In genomic region chr19:43675269-43675879, GRCh38 we compare ENCODE assay signal across 1 cellular context.
TF ChIP-seq lines count a peak whose summit lies in the region.

No MANE protein-coding gene starts in this region.

TF ChIP-seq in HEK293, 187 proteins besides CTCF, POLR2A, EP300 and RAD21 (continued from another document and continues in another):
- TF ChIP-seq ZNF518A (tag by site-specific recombination; conservative IDR thresholded peaks at IDR 0.05; ENCODE audit: low read depth) = no peak
- no peak for TF ChIP-seq ZEB2 (tag by site-specific recombination; IDR thresholded peaks at IDR 0.05)
- TF ChIP-seq ZNF521 (tag by site-specific recombination; IDR thresholded peaks at IDR 0.05) = no peak
- no peak for TF ChIP-seq BCL11B (tag by site-specific recombination; IDR thresholded peaks at IDR 0.05; ENCODE audit: low read depth)
- TF ChIP-seq BCL6B (tag by site-specific recombination; IDR thresholded peaks at IDR 0.05) = 0 out of 2 replicates have a peak, but pooled peaks have one; percentile 2
- TF ChIP-seq ZNF341 (tag by site-specific recombination; IDR thresholded peaks at IDR 0.05; ENCODE audit: low read depth) = no peak
- no peak for TF ChIP-seq ZNF274 (IDR thresholded peaks at IDR 0.05; ENCODE audit: low read length)
- no peak for TF ChIP-seq ZNF274 (tag by site-specific recombination; IDR thresholded peaks at IDR 0.05; ENCODE audit: borderline replicate concordance)
- TF ChIP-seq ZNF621 (tag by site-specific recombination; IDR thresholded peaks at IDR 0.05) = no peak
- no peak for TF ChIP-seq ZNF132 (tag by site-specific recombination; IDR thresholded peaks at IDR 0.05; ENCODE audit: borderline replicate concordance)
- no peak for TF ChIP-seq ZNF548 (tag by site-specific recombination; IDR thresholded peaks at IDR 0.05)
- no peak for TF ChIP-seq ZNF223 (tag by site-specific recombination; IDR thresholded peaks at IDR 0.05)
- no peak for TF ChIP-seq SP3 (tag by site-specific recombination; IDR thresholded peaks at IDR 0.05)
- TF ChIP-seq ZNF48 (tag by site-specific recombination; IDR thresholded peaks at IDR 0.05) = no peak
- TF ChIP-seq ZNF148 (tag by site-specific recombination; IDR thresholded peaks at IDR 0.05; ENCODE audit: borderline replicate concordance) = peak; percentile 49; the same call in 1 of the 2 replicates
- no peak for TF ChIP-seq ZNF26 (tag by site-specific recombination; IDR thresholded peaks at IDR 0.05)
- no peak for TF ChIP-seq ZNF391 (tag by site-specific recombination; IDR thresholded peaks at IDR 0.05; ENCODE audit: borderline replicate concordance, low read depth)
- TF ChIP-seq REPIN1 (tag by site-specific recombination; IDR thresholded peaks at IDR 0.05; ENCODE audit: low read depth) = no peak
- no peak for TF ChIP-seq ZNF585B (tag by site-specific recombination; IDR thresholded peaks at IDR 0.05)
- no peak for TF ChIP-seq KLF10 (tag by site-specific recombination; IDR thresholded peaks at IDR 0.05)
- peak; percentile 61 for TF ChIP-seq ZNF596 (tag by site-specific recombination; IDR thresholded peaks at IDR 0.05)
- TF ChIP-seq ZNF112 (tag by site-specific recombination; IDR thresholded peaks at IDR 0.05) = no peak
- no peak for TF ChIP-seq ZNF155 (tag by site-specific recombination; IDR thresholded peaks at IDR 0.05)
- no peak for TF ChIP-seq IKZF3 (tag by site-specific recombination; IDR thresholded peaks at IDR 0.05)
- no peak for TF ChIP-seq ZNF280D (tag by site-specific recombination; IDR thresholded peaks at IDR 0.05)
- TF ChIP-seq HOXA7 (CRISPR knock-in tag; IDR thresholded peaks at IDR 0.05; ENCODE audit: borderline replicate concordance) = no peak
- peak; percentile 86; the same call in 1 of the 2 replicates for TF ChIP-seq ZNF248 (tag by site-specific recombination; IDR thresholded peaks at IDR 0.05)
- TF ChIP-seq ZNF707 (tag by site-specific recombination; IDR thresholded peaks at IDR 0.05) = no peak
- TF ChIP-seq ATF2 (tag by site-specific recombination; IDR thresholded peaks at IDR 0.05; ENCODE audit: low read depth) = no peak
- TF ChIP-seq ZNF133 (tag by site-specific recombination; IDR thresholded peaks at IDR 0.05) = no peak
- TF ChIP-seq ZNF501 (tag by site-specific recombination; IDR thresholded peaks at IDR 0.05) = 0 out of 2 replicates have a peak, but pooled peaks have one; percentile 50
- TF ChIP-seq ZNF639 (tag by site-specific recombination; IDR thresholded peaks at IDR 0.05) = no peak; the same call in 1 of the 2 replicates
- no peak for TF ChIP-seq ZBTB44 (tag by site-specific recombination; IDR thresholded peaks at IDR 0.05)
- TF ChIP-seq ZNF600 (tag by site-specific recombination; IDR thresholded peaks at IDR 0.05) = no peak
- TF ChIP-seq ZNF658 (tag by site-specific recombination; IDR thresholded peaks at IDR 0.05) = no peak
- no peak for TF ChIP-seq FEZF1 (tag by site-specific recombination; IDR thresholded peaks at IDR 0.05)
- no peak for TF ChIP-seq ZNF202 (tag by site-specific recombination; IDR thresholded peaks at IDR 0.05; ENCODE audit: borderline replicate concordance)
- TF ChIP-seq ZNF16 (tag by site-specific recombination; IDR thresholded peaks at IDR 0.05; ENCODE audit: low read depth) = no peak
- no peak for TF ChIP-seq ZNF350 (tag by site-specific recombination; IDR thresholded peaks at IDR 0.05)
- no peak for TF ChIP-seq ZSCAN4 (tag by site-specific recombination; IDR thresholded peaks at IDR 0.05)
- TF ChIP-seq ZNF626 (tag by site-specific recombination; IDR thresholded peaks at IDR 0.05) = no peak
- TF ChIP-seq HOXC10 (CRISPR knock-in tag; IDR thresholded peaks at IDR 0.05) = no peak
- TF ChIP-seq ZNF610 (tag by site-specific recombination; IDR thresholded peaks at IDR 0.05; ENCODE audit: borderline replicate concordance) = no peak
- no peak for TF ChIP-seq ZNF416 (tag by site-specific recombination; IDR thresholded peaks at IDR 0.05)
